Comparison of ENCODE assay signal across 8 cellular contexts in the genomic region with DNA sequence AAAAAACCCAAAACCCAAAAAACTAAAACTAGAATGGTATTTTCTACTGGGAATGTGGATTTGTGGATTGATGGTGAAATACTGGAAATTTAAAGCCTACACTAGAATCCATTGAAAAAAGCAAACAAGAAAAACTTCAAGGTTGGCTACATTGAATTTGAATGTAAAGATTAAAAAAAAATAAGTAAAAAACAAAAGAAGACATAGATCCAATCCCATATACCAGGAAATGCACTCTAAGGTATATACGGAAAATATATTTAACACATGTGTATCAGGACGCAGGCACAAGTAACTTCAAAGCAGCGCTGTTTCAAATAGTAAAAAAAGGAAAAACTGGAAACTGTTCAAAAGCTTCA. TPM values are rescaled to one million over a fixed set of nuclear protein-coding genes. Genes with fewer than 3 reads are reported as not detected.
DNase-seq lines count a peak whose midpoint lies in the region; ATAC-seq, FAIRE-seq and TF ChIP-seq lines count a peak whose summit lies in the region.

No MANE protein-coding gene starts in this region.

- peaks cover 0 to 2% (median 0%) of the 10 kb centered on the region in 8 donors for H3K9me3 Mint-ChIP-seq in CD4-positive, alpha-beta memory T cell

- no peaks in the 10 kb centered on the region for H3F3A ChIP-seq in PC-3 (ENCODE audit: low read length, unreplicated experiment)

- peak overlapping the region; percentile 74 to 81 for H3K4me3 ChIP-seq in CD4-positive, alpha-beta memory T cell (ENCODE audit: low read length in 2 of 2)
- peak overlapping the region; percentile 85 for H3K4me3 ChIP-seq in PC-3 (ENCODE audit: low read length)
- peak overlapping the region; percentile 48 to 85 (median 71) for H3K4me3 ChIP-seq in endothelial cell of umbilical vein (replicated peaks in 1 of 3; ENCODE audit: insufficient read depth in 1 of 3, low read depth in 1 of 3, low read length in 3 of 3)
- H3K4me3 ChIP-seq in neutrophil (ENCODE audit: low read depth in 1 of 2, low read length in 1 of 2), result peak overlapping the region; percentile 69 to 82

- H3K9me2 ChIP-seq in PC-3 (replicated peaks; ENCODE audit: low read length), result no peaks in the 10 kb centered on the region

- TF ChIP-seq CTCF in PC-3 (conservative IDR thresholded peaks at IDR 0.05; ENCODE audit: low read depth, low read length), result no peak
- TF ChIP-seq CTCF in endothelial cell of umbilical vein (IDR thresholded peaks at IDR 0.05; ENCODE audit: extremely low read depth in 1 of 2, insufficient read depth in 1 of 2, low read depth in 1 of 2, low read length in 2 of 2), result no peak
- TF ChIP-seq CTCF in neutrophil (IDR thresholded peaks at IDR 0.05), result no peak
- no peak for TF ChIP-seq CTCF in omental fat pad (IDR thresholded peaks at IDR 0.05)

- H3K36me3 Mint-ChIP-seq in CD4-positive, alpha-beta memory T cell, result peaks cover 4 to 7% of the 10 kb centered on the region in 2 donors

- H3K4me1 ChIP-seq in CD4-positive, alpha-beta memory T cell (ENCODE audit: insufficient read depth, low read length), result peaks cover 15% of the 10 kb centered on the region
- H3K4me1 ChIP-seq in PC-3 (ENCODE audit: insufficient read depth, low read length) (peaks cover 11% of the 10 kb centered on the region), endothelial cell of umbilical vein (ENCODE audit: control insufficient read depth, extremely low read depth, insufficient read depth, low read length) (peaks cover 8% of the 10 kb centered on the region), neutrophil (ENCODE audit: control insufficient read depth in 1 of 2, insufficient read depth in 1 of 2, low read depth in 1 of 2, low read length in 1 of 2) (peaks cover 10 to 17% of the 10 kb centered on the region in 2 experiments)

- H3K27ac Mint-ChIP-seq in CD4-positive, alpha-beta memory T cell, result peak overlapping the region; percentile 88 to 97 (median 96)

- H3K4me2 ChIP-seq in PC-3 (ENCODE audit: low read length) (peak overlapping the region; percentile 82), endothelial cell of umbilical vein (ENCODE audit: insufficient read depth, low read length) (peak overlapping the region; percentile 82)

- POLR2A ChIA-PET in CD4-positive, alpha-beta memory T cell (lab: Charles Lee; ENCODE audit: partially characterized antibody), result interaction anchor here (3.0 kb wide), 1 partner anchor 19 kb away, joined by 16 read pairs; a partner anchor contains a TSS
- POLR2A ChIA-PET in PC-3 (lab: Charles Lee; ENCODE audit: unreplicated experiment) (interaction anchor here (0.6 kb wide), 1 partner anchor 238 kb away, joined by 3 read pairs; no protein-coding TSS in a partner anchor), endothelial cell of umbilical vein (lab: Charles Lee) (no interaction called here)

- H3K27me3 Mint-ChIP-seq in CD4-positive, alpha-beta memory T cell, result peaks cover 0 to 4% of the 10 kb centered on the region in 2 donors

- no peaks in the 10 kb centered on the region for H3K9me1 ChIP-seq in endothelial cell of umbilical vein (replicated peaks; ENCODE audit: control insufficient read depth, extremely low read depth, insufficient read depth, low read length)

- peak overlapping the region; percentile 97 for H2AFZ ChIP-seq in PC-3 (ENCODE audit: low read length)
- peak overlapping the region; percentile 86 for H2AFZ ChIP-seq in endothelial cell of umbilical vein (ENCODE audit: low read depth, low read length)

- dilution Hi-C loops in endothelial cell of umbilical vein (cut with MboI; ENCODE audit: extremely low pct_ligation_motif_present, low sequenced_read_pairs), result no loop called here

- peak overlapping the region; percentile 77 for H3K9ac ChIP-seq in PC-3 (ENCODE audit: low read length)
- peak overlapping the region; percentile 64 for H3K9ac ChIP-seq in endothelial cell of umbilical vein (replicated peaks; ENCODE audit: extremely low read depth, insufficient read depth, low read length)

- no peaks in the 10 kb centered on the region for H3K9me3 ChIP-seq in CD4-positive, alpha-beta memory T cell (ENCODE audit: control insufficient read depth in 1 of 2, low read length in 2 of 2)
- no peaks in the 10 kb centered on the region for H3K9me3 ChIP-seq in PC-3 (ENCODE audit: low read length)
- no peaks in the 10 kb centered on the region for H3K9me3 ChIP-seq in endothelial cell of umbilical vein (replicated peaks; ENCODE audit: control insufficient read depth, insufficient read depth, low read length)
- no peaks in the 10 kb centered on the region for H3K9me3 ChIP-seq in neutrophil

- BruUV-seq in PC-3 (replicated peaks; lab: Mats Ljungman, UMichigan) (TSS peak; percentile 84), endothelial cell of umbilical vein (replicated peaks; lab: Mats Ljungman, UMichigan) (no TSS peak)

- 0 out of 2 replicates have a peak, but pooled peaks cover 4% of the 10 kb centered on the region for H3K79me2 ChIP-seq in PC-3 (ENCODE audit: low read length)
- no peaks in the 10 kb centered on the region for H3K79me2 ChIP-seq in endothelial cell of umbilical vein (ENCODE audit: control insufficient read depth, insufficient read depth, low read length)

- H4K20me1 ChIP-seq in PC-3 (ENCODE audit: low read length), result no peaks in the 10 kb centered on the region
- no peaks in the 10 kb centered on the region for H4K20me1 ChIP-seq in endothelial cell of umbilical vein (replicated peaks; ENCODE audit: control insufficient read depth, extremely low read depth, insufficient read depth, low read length)

- peak overlapping the region; percentile 66 for H3K27ac ChIP-seq in CD4-positive, alpha-beta memory T cell (ENCODE audit: low read depth, low read length)
- H3K27ac ChIP-seq in PC-3 (ENCODE audit: low read length), result 0 out of 2 replicates have a peak overlapping the region, but pooled peaks have one; percentile 12
- H3K27ac ChIP-seq in endothelial cell of umbilical vein (ENCODE audit: insufficient read depth, low read depth, low read length), result no peak overlapping the region
- peak overlapping the region; percentile 82 for H3K27ac ChIP-seq in neutrophil

- H3K4me1 Mint-ChIP-seq in CD4-positive, alpha-beta memory T cell, result peaks cover 14 to 27% (median 15%) of the 10 kb centered on the region in 4 donors

- no peaks in the 10 kb centered on the region for H3K27me3 ChIP-seq in CD4-positive, alpha-beta memory T cell (ENCODE audit: insufficient read depth, low read length)
- H3K27me3 ChIP-seq in PC-3 (ENCODE audit: low read length), result no peaks in the 10 kb centered on the region
- H3K27me3 ChIP-seq in endothelial cell of umbilical vein (ENCODE audit: control insufficient read depth in 2 of 2, insufficient read depth in 2 of 2, low read length in 2 of 2), result no peaks in the 10 kb centered on the region
- no peaks in the 10 kb centered on the region for H3K27me3 ChIP-seq in neutrophil

- peak overlapping the region; percentile 96 to 98 (median 97) for H3K4me3 Mint-ChIP-seq in CD4-positive, alpha-beta memory T cell

- CTCF ChIA-PET in CD4-positive, alpha-beta memory T cell (lab: Charles Lee; ENCODE audit: partially characterized antibody), result interaction anchor here (1.4 to 1.7 kb wide), 2 partner anchors 19 to 21 kb away, joined by 4 to 7 read pairs; a partner anchor contains a TSS
- CTCF ChIA-PET in PC-3 (lab: Charles Lee), result no interaction called here
- CTCF ChIA-PET in endothelial cell of umbilical vein (lab: Charles Lee), result interaction anchor here (1.6 kb wide), 1 partner anchor 20 kb away, joined by 4 read pairs; no protein-coding TSS in a partner anchor

- DNase-seq in CD4-positive, alpha-beta memory T cell, result no peak
- no peak for DNase-seq in PC-3
- no peak for DNase-seq in endothelial cell of umbilical vein (ENCODE audit: low read depth, low spot score)
- DNase-seq in NCI-H187 (lab: John Stamatoyannopoulos, UW), result no peak
- DNase-seq in omental fat pad (ENCODE audit: low spot score), result no peak
- DNase-seq in NCI-H748 (lab: John Stamatoyannopoulos, UW; ENCODE audit: unreplicated experiment), result no peak
- DNase-seq in RKO (ENCODE audit: low spot score), result no peak

- ATAC-seq in PC-3 (no peak), omental fat pad (ENCODE audit: low FRiP score) (no peak)

- intact Hi-C loops in CD4-positive, alpha-beta memory T cell (cut with micrococcal nuclease), result loop anchor here (2.0 kb wide), 1 partner anchor 238 kb away; a partner anchor contains a TSS
- intact Hi-C loops in PC-3 (cut with micrococcal nuclease) (no loop called here), endothelial cell of umbilical vein (cut with micrococcal nuclease) (no loop called here)

- FAIRE-seq in endothelial cell of umbilical vein (lab: Jason Lieb, UNC), result no peak

- TF ChIP-seq POLR2A in endothelial cell of umbilical vein (IDR thresholded peaks at IDR 0.05; ENCODE audit: low read depth, low read length), result no peak

- H3K36me3 ChIP-seq in CD4-positive, alpha-beta memory T cell (ENCODE audit: insufficient read depth, low read length), result no peaks in the 10 kb centered on the region
- H3K36me3 ChIP-seq in PC-3 (ENCODE audit: low read depth, low read length), result no peaks in the 10 kb centered on the region
- no peaks in the 10 kb centered on the region for H3K36me3 ChIP-seq in endothelial cell of umbilical vein (ENCODE audit: control insufficient read depth in 2 of 2, extremely low read depth in 1 of 2, insufficient read depth in 2 of 2, low read length in 2 of 2)
- no peaks in the 10 kb centered on the region for H3K36me3 ChIP-seq in neutrophil

RNA-seq across cellular contexts. Expression of a gene that starts 0.8 kb away (rescaled TPM):
- total RNA-seq in CD4-positive, alpha-beta memory T cell, result 10 to 100 TPM; 27.0 to 27.3 TPM
- polyA plus RNA-seq in CD4-positive, alpha-beta memory T cell, result 10 to 100 TPM; 13.9 to 22.5 TPM
- total RNA-seq in PC-3 (2014; rRNA removed), result 5.7 and 13.0 TPM in 2 replicates
- 14.1 and 17.4 TPM in 2 replicates for total RNA-seq in endothelial cell of umbilical vein
- 5.0 and 5.7 TPM in 2 replicates for polyA plus RNA-seq in endothelial cell of umbilical vein
- polyA plus RNA-seq in endothelial cell of umbilical vein (2011; cell fraction: cytosol; rRNA removed), result 6.3 and 6.7 TPM in 2 replicates
- 12.8 and 13.5 TPM in 2 replicates for polyA plus RNA-seq in endothelial cell of umbilical vein (2011; cell fraction: nucleus; rRNA removed)
- polyA plus RNA-seq in endothelial cell of umbilical vein (2012), result 6.9 and 7.1 TPM in 2 replicates
- 31.6 and 31.9 TPM in 2 replicates for polyA minus RNA-seq in endothelial cell of umbilical vein
- polyA minus RNA-seq in endothelial cell of umbilical vein (2011; cell fraction: cytosol; rRNA and poly(A)+ RNA removed), result 8.4 TPM
- 70.8 and 79.2 TPM in 2 replicates for polyA minus RNA-seq in endothelial cell of umbilical vein (2011; cell fraction: nucleus; rRNA and poly(A)+ RNA removed)
- 10 to 100 TPM; 11.3 to 28.5 (median 20.7) TPM for total RNA-seq in omental fat pad

RNA-seq across cellular contexts. Expression of a gene that starts 19.4 kb away (rescaled TPM):
- 10 to 100 TPM; 17.5 to 17.7 TPM for total RNA-seq in CD4-positive, alpha-beta memory T cell
- polyA plus RNA-seq in CD4-positive, alpha-beta memory T cell, result 10 to 100 TPM; 15.1 to 23.9 TPM
- total RNA-seq in PC-3 (2014; rRNA removed) (24.6 and 33.9 TPM in 2 replicates), endothelial cell of umbilical vein (18.5 and 20.9 TPM in 2 replicates), omental fat pad (10 to 100 TPM in 2 of 4 donors, 1 to 10 TPM in 2; 6.8 to 17.7 (median 9.9) TPM)
- 15.1 and 16.0 TPM in 2 replicates for polyA plus RNA-seq in endothelial cell of umbilical vein
- 19.3 and 21.7 TPM in 2 replicates for polyA plus RNA-seq in endothelial cell of umbilical vein (2011; cell fraction: cytosol; rRNA removed)
- polyA plus RNA-seq in endothelial cell of umbilical vein (2011; cell fraction: nucleus; rRNA removed), result 22.8 and 31.2 TPM in 2 replicates
- polyA plus RNA-seq in endothelial cell of umbilical vein (2012), result 19.2 and 22.2 TPM in 2 replicates
- 12.9 and 17.1 TPM in 2 replicates for polyA minus RNA-seq in endothelial cell of umbilical vein
- polyA minus RNA-seq in endothelial cell of umbilical vein (2011; cell fraction: cytosol; rRNA and poly(A)+ RNA removed), result 16.8 TPM
- polyA minus RNA-seq in endothelial cell of umbilical vein (2011; cell fraction: nucleus; rRNA and poly(A)+ RNA removed), result 15.9 and 20.0 TPM in 2 replicates
